15 cellular contexts compared by ENCODE assay signal in the genomic region with DNA sequence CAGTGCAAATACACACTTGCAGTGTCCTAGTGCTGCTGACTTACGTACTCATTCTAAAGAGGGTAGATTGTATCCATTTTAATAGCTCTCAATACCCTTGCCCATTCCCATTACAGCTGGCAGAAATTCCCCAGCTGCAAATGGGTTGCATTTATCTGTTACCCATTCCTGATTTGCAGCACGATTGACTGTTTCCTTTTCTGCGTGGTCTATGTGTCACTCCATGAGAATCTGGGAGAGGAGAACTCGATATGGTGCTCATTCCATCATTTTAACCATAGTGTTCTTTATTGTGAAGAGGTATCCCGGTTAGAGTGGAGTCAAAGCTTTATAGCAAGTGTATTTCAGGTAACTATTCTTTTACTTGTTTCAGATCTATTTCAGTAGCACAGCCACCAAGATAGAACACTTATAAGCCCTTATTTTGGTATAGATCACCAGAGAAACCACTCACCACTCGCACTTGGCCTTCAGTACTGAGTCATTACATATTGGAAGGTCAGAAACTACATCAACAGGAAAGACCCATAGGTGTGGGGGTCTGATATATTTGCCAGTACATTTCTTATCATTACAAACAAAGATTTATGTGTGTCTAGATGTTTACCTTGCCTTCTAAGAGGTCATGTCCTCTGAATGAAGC.
DNase-seq lines count a peak whose midpoint lies in the region; ATAC-seq, FAIRE-seq and TF ChIP-seq lines count a peak whose summit lies in the region.
"Had no signal": no experiment of that assay in that cellular context is flagged by ENCODE, and none has a peak within 500 bp of the region (broad histone marks: within the 10 kb centered on the region; RNA-seq: fewer than 3 reads in every experiment).

No MANE protein-coding gene starts in this region.

- H3K4me1 ChIP-seq in esophagus muscularis mucosa, result no peaks in the 10 kb centered on the region
- H3K4me1 ChIP-seq: HAP-1 had no signal

- no peaks in the 10 kb centered on the region for H3K9me3 ChIP-seq in esophagus muscularis mucosa
- H3K9me3 ChIP-seq: HAP-1 had no signal

- WGBS in esophagus muscularis mucosa, result 84% methylated on average over 6 of the region's 6 CpGs

- TF ChIP-seq EP300 in esophagus muscularis mucosa (IDR thresholded peaks at IDR 0.05), result no peak

- ATAC-seq in GM18861 (IDR thresholded peaks at IDR 0.05; ENCODE audit: unreplicated experiment) (peak; percentile 35), GM21576 (IDR thresholded peaks at IDR 0.05; ENCODE audit: unreplicated experiment) (peak; percentile 64), HG03135 (IDR thresholded peaks at IDR 0.05; ENCODE audit: unreplicated experiment) (peak; percentile 65)
- ATAC-seq: Panc1 had no signal

- DNase-seq in glomerular visceral epithelial cell (ENCODE audit: extremely low spot score) (peak; percentile 12), OCI-M2 (lab: John Stamatoyannopoulos, UW; ENCODE audit: unreplicated experiment) (no peak), GM19239 (ENCODE audit: insufficient read length, low spot score) (no peak), NCI-H2227 treated with DMSO at 0.1 percent for 48 hours (lab: John Stamatoyannopoulos, UW) (no peak), esophagus muscularis mucosa (ENCODE audit: extremely low spot score) (no peak)
- DNase-seq: activated CD4-positive, CD25-positive, alpha-beta regulatory T cell treated with anti-CD3 and anti-CD28 coated beads, Interleukin-2, amount 50 U/mL, for 72 hours; activated naive CD4-positive, alpha-beta T cell treated with Interleukin-2 at 50 U/mL for 16 hours; head of caudate nucleus; NCI-H1105 treated with DMSO at 0.1 percent for 48 hours had no signal

- no peak overlapping the region for H3K4me3 ChIP-seq in esophagus muscularis mucosa
- H3K4me3 ChIP-seq: HAP-1 had no signal

- FAIRE-seq in GM19239 (lab: Jason Lieb, UNC), result no peak
- FAIRE-seq: D721Med had no signal

- no peak for TF ChIP-seq POLR2A in esophagus muscularis mucosa (IDR thresholded peaks at IDR 0.05; ENCODE audit: low read depth)

- intact Hi-C loops in esophagus muscularis mucosa (cut with DNase I), result no loop called here

- no peak overlapping the region for H3K27ac ChIP-seq in esophagus muscularis mucosa (replicated peaks in 1 of 4)

- no peak for TF ChIP-seq CTCF in esophagus muscularis mucosa (IDR thresholded peaks at IDR 0.05)

- no peaks in the 10 kb centered on the region for H3K27me3 ChIP-seq in esophagus muscularis mucosa

- no peaks in the 10 kb centered on the region for H3K36me3 ChIP-seq in esophagus muscularis mucosa
- H3K36me3 ChIP-seq: HAP-1 had no signal
